ENCODE assay signal across 8 cellular contexts in genomic region chr18:8890957-8891464, GRCh38.
A peak's percentile ranks its signal among the peaks of the same experiment; 100 is the strongest.
DNase-seq lines count a peak whose midpoint lies in the region; ATAC-seq, FAIRE-seq and TF ChIP-seq lines count a peak whose summit lies in the region.

No MANE protein-coding gene starts in this region.

- no peak overlapping the region for H3K4me3 ChIP-seq in HepG2 (replicated peaks in 1 of 3; ENCODE audit: insufficient read depth in 1 of 3, low read depth in 2 of 3, low read length in 3 of 3)

- H3K27me3 ChIP-seq in HepG2 (ENCODE audit: control insufficient read depth in 1 of 2, insufficient read depth in 2 of 2, low read length in 2 of 2), result no peaks in the 10 kb centered on the region

- H3K27me3 Mint-ChIP-seq in brain, result peaks cover 5% of the 10 kb centered on the region
- H3K27me3 Mint-ChIP-seq in T-helper 2 cell treated with Interferon-gamma antibody and Interleukin-4, amounts not matched to agents 5 μg/mL and 100 μg/mL, for 36 hours (ENCODE audit: low read depth), result no peaks in the 10 kb centered on the region

- FAIRE-seq in HepG2 (lab: Jason Lieb, UNC), result no peak

- peaks cover 10% of the 10 kb centered on the region for H3K4me1 ChIP-seq in HepG2 (ENCODE audit: insufficient read depth, low read length)

- no peak for TF ChIP-seq POLR2A in HepG2 (IDR thresholded peaks at IDR 0.05; ENCODE audit: insufficient read depth in 1 of 2, low read depth in 2 of 2, low read length in 2 of 2)

- BruUV-seq in HepG2 (replicated peaks; lab: Mats Ljungman, UMichigan), result no TSS peak

- H3K4me1 Mint-ChIP-seq in brain, result peaks cover 8% of the 10 kb centered on the region
- H3K4me1 Mint-ChIP-seq in T-helper 2 cell treated with Interferon-gamma antibody and Interleukin-4, amounts not matched to agents 5 μg/mL and 100 μg/mL, for 36 hours (ENCODE audit: low read depth), result no peaks in the 10 kb centered on the region

- in situ Hi-C loops in HepG2 (cut with HindIII; ENCODE audit: extremely low pct_ligation_motif_present, low pct_unique_long_range_greater_than_20kb), result no loop called here

- 21% methylated on average over 4 of the region's 4 CpGs for WGBS in HepG2 (ENCODE audit: low lambda C conversion rate)

- no peaks in the 10 kb centered on the region for H3K79me2 ChIP-seq in HepG2 (ENCODE audit: insufficient read depth, low read length)

- no peak for TF ChIP-seq EP300 in HepG2 (IDR thresholded peaks at IDR 0.05; ENCODE audit: low read depth in 2 of 2, low read length in 2 of 2)
- TF ChIP-seq EP300 in HepG2 (CRISPR knock-in tag; IDR thresholded peaks at IDR 0.05; ENCODE audit: borderline replicate concordance), result no peak

- H3K36me3 Mint-ChIP-seq in brain, result no peaks in the 10 kb centered on the region
- H3K36me3 Mint-ChIP-seq in T-helper 2 cell treated with Interferon-gamma antibody and Interleukin-4, amounts not matched to agents 5 μg/mL and 100 μg/mL, for 36 hours (ENCODE audit: low read depth), result no peaks in the 10 kb centered on the region

- no peaks in the 10 kb centered on the region for H4K20me1 ChIP-seq in HepG2 (ENCODE audit: insufficient read depth, low read length)

- H3K4me3 Mint-ChIP-seq in brain, result peak overlapping the region in 1 of 5 experiments; percentile 3
- H3K4me3 Mint-ChIP-seq in T-helper 2 cell treated with Interferon-gamma antibody and Interleukin-4, amounts not matched to agents 5 μg/mL and 100 μg/mL, for 36 hours, result no peak overlapping the region

- no peak for TF ChIP-seq RAD21 in HepG2 (CRISPR knock-in tag; IDR thresholded peaks at IDR 0.05)

- POLR2A ChIA-PET in HepG2 (lab: Yijun Ruan, JAX), result no interaction called here

- H3K27ac Mint-ChIP-seq in brain, result peak overlapping the region in 4 of 5 experiments; percentile 14 to 59 (median 36)
- H3K27ac Mint-ChIP-seq in T-helper 2 cell treated with Interferon-gamma antibody and Interleukin-4, amounts not matched to agents 5 μg/mL and 100 μg/mL, for 36 hours, result no peak overlapping the region

- intact Hi-C loops in HepG2 (cut with micrococcal nuclease; ENCODE audit: unreplicated experiment), result loop anchor here (10.0 kb wide), 1 partner anchor 1114 kb away; no protein-coding TSS in a partner anchor

- no peaks in the 10 kb centered on the region for H3K36me3 ChIP-seq in HepG2 (replicated peaks in 1 of 2; ENCODE audit: control insufficient read depth in 1 of 2, insufficient read depth in 2 of 2, low read length in 2 of 2)

- H2AFZ ChIP-seq in HepG2 (ENCODE audit: low read length), result no peak overlapping the region

- CTCF ChIA-PET in HepG2 (lab: Yijun Ruan, JAX; ENCODE audit: low intra/inter-chr PET ratio, low total read pairs), result no interaction called here

- ATAC-seq in HepG2 (peak; percentile 54; the same call in 1 of the 3 replicates), HG02588 (IDR thresholded peaks at IDR 0.05; ENCODE audit: unreplicated experiment) (no peak)

- no peak overlapping the region for H3K4me2 ChIP-seq in HepG2 (ENCODE audit: low read depth, low read length)

- H3K27ac ChIP-seq in HepG2 (ENCODE audit: extremely low read length, insufficient read depth, low read length), result no peak overlapping the region

- H3K9ac ChIP-seq in HepG2 (ENCODE audit: insufficient read depth, low read depth, low read length), result no peak overlapping the region

- TF ChIP-seq CTCF in brain (conservative IDR thresholded peaks at IDR 0.05), result no peak
- TF ChIP-seq CTCF in HepG2 (CRISPR knock-in tag; IDR thresholded peaks at IDR 0.05), result no peak

- DNase-seq in CD1c-positive myeloid dendritic cell (ENCODE audit: extremely low spot score) (peak; percentile 5), LoVo (ENCODE audit: low spot score) (peak; percentile 85), HepG2 (ENCODE audit: low spot score) (peak; percentile 39), middle frontal gyrus (ENCODE audit: extremely low spot score, low spot score) (no peak), amygdala (lab: John Stamatoyannopoulos, UW) (no peak)
- no peak for DNase-seq in T-helper 2 cell treated with Interferon-gamma antibody and Interleukin-4, amounts not matched to agents 5 μg/mL and 100 μg/mL, for 36 hours (ENCODE audit: low spot score)

- H3K9me3 ChIP-seq in HepG2 (ENCODE audit: low read length), result no peaks in the 10 kb centered on the region

- H3K9me3 Mint-ChIP-seq in brain, result peaks cover 26 to 35% (median 28%) of the 10 kb centered on the region in 5 experiments
- H3K9me3 Mint-ChIP-seq in T-helper 2 cell treated with Interferon-gamma antibody and Interleukin-4, amounts not matched to agents 5 μg/mL and 100 μg/mL, for 36 hours, result peaks cover 4% of the 10 kb centered on the region

TF ChIP-seq in HepG2, 621 proteins besides CTCF, POLR2A, EP300 and RAD21:
- no peak for TF ChIP-seq ZNF713 (CRISPR knock-in tag; IDR thresholded peaks at IDR 0.05)
- TF ChIP-seq FOSL2 (CRISPR knock-in tag; IDR thresholded peaks at IDR 0.05), result peak; percentile 42
- TF ChIP-seq TEAD3 (CRISPR knock-in tag; optimal IDR thresholded peaks at IDR 0.05; ENCODE audit: borderline replicate concordance), result peak; percentile 21

Comparison
In these comparisons a context has a peak if more than half of its experiments do, and no peak if none do; other contexts are left out.
1. DNase-seq: peak in CD1c-positive myeloid dendritic cell (single experiment), LoVo (single experiment) and HepG2 (single experiment); none in middle frontal gyrus (single experiment), amygdala (0 of 56) and T-helper 2 cell treated with Interferon-gamma antibody and Interleukin-4, amounts not matched to agents 5 μg/mL and 100 μg/mL, for 36 hours (single experiment).